Comparison of ENCODE assay signal across 20 cellular contexts in the genomic region with DNA sequence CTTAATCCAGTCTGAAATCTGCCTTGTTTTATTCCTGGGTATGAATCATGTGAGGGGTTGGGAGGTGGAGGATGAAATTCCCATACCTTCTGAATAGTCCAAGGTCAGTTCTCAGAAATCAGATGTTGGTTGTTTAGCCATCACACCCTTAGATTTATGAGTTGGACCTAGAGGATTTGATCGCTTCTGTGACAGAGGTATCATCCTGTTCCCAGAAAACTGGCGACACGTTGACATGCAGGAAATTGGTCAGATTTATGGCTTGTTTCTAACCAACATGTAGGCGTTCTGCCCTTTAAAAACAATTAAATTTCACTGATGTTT. TPM values are rescaled to one million over a fixed set of nuclear protein-coding genes. Genes with fewer than 3 reads are reported as not detected.
DNase-seq lines count a peak whose midpoint lies in the region; ATAC-seq and TF ChIP-seq lines count a peak whose summit lies in the region.
"Had no signal": no experiment of that assay in that cellular context is flagged by ENCODE, and none has a peak within 500 bp of the region (broad histone marks: within the 10 kb centered on the region; RNA-seq: fewer than 3 reads in every experiment).

No MANE protein-coding gene starts in this region.

- intact Hi-C loops in left ventricle myocardium inferior (cut with micrococcal nuclease) (no loop called here), left cardiac atrium (cut with DNase I) (loop anchor here in 1 of 2 donors (5.0 kb wide), 1 partner anchor 40 kb away; no protein-coding TSS in a partner anchor), transverse colon (cut with DNase I; ENCODE audit: low total_unique reads) (no loop called here)
- intact Hi-C loops in activated CD8-positive, alpha-beta T cell treated with anti-CD3 and anti-CD28 coated beads for 36 hours (cut with micrococcal nuclease) = no loop called here

- H3K4me1 ChIP-seq in left ventricle myocardium inferior (peaks cover 21% of the 10 kb centered on the region), transverse colon (peaks cover 0 to 41% (median 16%) of the 10 kb centered on the region in 4 donors)
- H3K4me1 ChIP-seq: Caco-2 had no signal

- peaks cover 28% of the 10 kb centered on the region for H3K4me1 Mint-ChIP-seq in activated CD8-positive, alpha-beta T cell treated with anti-CD3 and anti-CD28 coated beads for 36 hours (ENCODE audit: low read depth)

- TF ChIP-seq EP300 in transverse colon (IDR thresholded peaks at IDR 0.05; ENCODE audit: low read depth) = no peak

- H3K4me3 Mint-ChIP-seq in activated CD8-positive, alpha-beta T cell treated with anti-CD3 and anti-CD28 coated beads for 36 hours = no peak overlapping the region

- in situ Hi-C loops in transverse colon (cut with MboI; ENCODE audit: low pct_ligation_motif_present in 1 of 4, low pct_unique_long_range_greater_than_20kb in 1 of 4, low sequenced_read_pairs in 3 of 4) = no loop called here

- no peak for TF ChIP-seq POLR2A in transverse colon (IDR thresholded peaks at IDR 0.05)

- DNase-seq in left ventricle myocardium inferior (no peak), left cardiac atrium (no peak), left kidney (ENCODE audit: low read depth, low spot score) (peak; percentile 46), transverse colon (peak; percentile 46), DMS114 treated with DMSO at 0.1 percent for 48 hours (lab: John Stamatoyannopoulos, UW; ENCODE audit: unreplicated experiment) (no peak)
- peak; percentile 34 for DNase-seq in activated CD8-positive, alpha-beta T cell treated with anti-CD3 and anti-CD28 coated beads for 36 hours
- DNase-seq: activated CD4-positive, CD25-positive, alpha-beta regulatory T cell; activated naive CD4-positive, alpha-beta T cell treated with anti-CD3 and anti-CD28 coated beads, Interleukin-2, amount 50 U/mL, for 16 hours; Caco-2; dorsolateral prefrontal cortex; glutamatergic neuron; NCI-H2029; T-helper 2 cell had no signal

- ATAC-seq in left cardiac atrium = no peak
- ATAC-seq in activated CD8-positive, alpha-beta T cell treated with anti-CD3 and anti-CD28 coated beads for 36 hours = no peak
- no peak for ATAC-seq in GM19463 (IDR thresholded peaks at IDR 0.05; ENCODE audit: unreplicated experiment)
- no peak for ATAC-seq in HG03196 (IDR thresholded peaks at IDR 0.05; ENCODE audit: unreplicated experiment)
- ATAC-seq: esophagus mucosa, sciatic nerve had no signal

- no peaks in the 10 kb centered on the region for H3K36me3 Mint-ChIP-seq in activated CD8-positive, alpha-beta T cell treated with anti-CD3 and anti-CD28 coated beads for 36 hours (ENCODE audit: low read depth)

- no peaks in the 10 kb centered on the region for H3K36me3 ChIP-seq in left ventricle myocardium inferior
- no peaks in the 10 kb centered on the region for H3K36me3 ChIP-seq in transverse colon

- H3K27ac ChIP-seq in left ventricle myocardium inferior (replicated peaks) (peak overlapping the region; percentile 78), transverse colon (peak overlapping the region; percentile 35 to 66 (median 56))

- H3K27me3 ChIP-seq in left ventricle myocardium inferior (ENCODE audit: low read depth) (peaks cover 8% of the 10 kb centered on the region), transverse colon (no peaks in the 10 kb centered on the region)
- H3K27me3 ChIP-seq: dorsolateral prefrontal cortex had no signal

- TF ChIP-seq CTCF in left ventricle myocardium inferior (IDR thresholded peaks at IDR 0.05; ENCODE audit: borderline replicate concordance) (no peak), transverse colon (IDR thresholded peaks at IDR 0.05) (no peak)
- TF ChIP-seq CTCF in activated CD8-positive, alpha-beta T cell treated with anti-CD3 and anti-CD28 coated beads for 36 hours (IDR thresholded peaks at IDR 0.05) = no peak

- H3K9me3 ChIP-seq in left ventricle myocardium inferior (replicated peaks) (no peaks in the 10 kb centered on the region), transverse colon (no peaks in the 10 kb centered on the region)
- H3K9me3 ChIP-seq: Caco-2 had no signal

- H3K4me3 ChIP-seq in left ventricle myocardium inferior (no peak overlapping the region), transverse colon (no peak overlapping the region)
- H3K4me3 ChIP-seq: dorsolateral prefrontal cortex had no signal

- WGBS in transverse colon (ENCODE audit: low coverage in 1 of 2), 2 donors = 39% methylated on average over 4 of the region's 4 CpGs; no CpG with 5 or more reads in 1 of the 2 donors

- POLR2A ChIA-PET in activated CD8-positive, alpha-beta T cell treated with anti-CD3 and anti-CD28 coated beads for 36 hours (lab: Charles Lee) = no interaction called here

- CTCF ChIA-PET in activated CD8-positive, alpha-beta T cell treated with anti-CD3 and anti-CD28 coated beads for 36 hours (lab: Charles Lee) = interaction anchor here (1.1 to 3.7 kb wide), 5 partner anchors 17 to 129 kb away, joined by 3 to 20 read pairs (median 5); a partner anchor contains a TSS

- H3K27me3 Mint-ChIP-seq in activated CD8-positive, alpha-beta T cell treated with anti-CD3 and anti-CD28 coated beads for 36 hours = no peaks in the 10 kb centered on the region

- H3K9me3 Mint-ChIP-seq in activated CD8-positive, alpha-beta T cell treated with anti-CD3 and anti-CD28 coated beads for 36 hours = no peaks in the 10 kb centered on the region

- H3K27ac Mint-ChIP-seq in activated CD8-positive, alpha-beta T cell treated with anti-CD3 and anti-CD28 coated beads for 36 hours = peak overlapping the region; percentile 76

RNA-seq across cellular contexts. Expression of a gene that starts 24.7 kb away (rescaled TPM):
- total RNA-seq in left ventricle myocardium inferior (not detected), left cardiac atrium (not detected), transverse colon (not detected)
- total RNA-seq in activated CD8-positive, alpha-beta T cell treated with anti-CD3 and anti-CD28 coated beads for 36 hours = not detected
- total RNA-seq: dorsolateral prefrontal cortex, G401, NCI-H460, Right ventricle myocardium inferior had no signal

RNA-seq across cellular contexts. Expression of a gene that starts 40.2 kb away (rescaled TPM):
- 55.8 TPM for total RNA-seq in left ventricle myocardium inferior
- total RNA-seq in left cardiac atrium = 100 to 1,000 TPM; 174 to 202 TPM
- 10 to 100 TPM; 28.4 to 34.3 TPM for total RNA-seq in activated CD8-positive, alpha-beta T cell treated with anti-CD3 and anti-CD28 coated beads for 36 hours
- total RNA-seq in transverse colon = 10 to 100 TPM in 3 of 4 donors, 1 to 10 TPM in 1; 7.1 to 60.2 (median 25.9) TPM

Comparison
In these comparisons a context has a peak if more than half of its experiments do, and no peak if none do; other contexts are left out.
1. DNase-seq: peak in activated CD8-positive, alpha-beta T cell treated with anti-CD3 and anti-CD28 coated beads for 36 hours (single experiment), left kidney (single experiment) and transverse colon (single experiment); none in left ventricle myocardium inferior (single experiment), left cardiac atrium (single experiment) and DMS114 treated with DMSO at 0.1 percent for 48 hours (single experiment).